ENCODE assay signal across 8 cellular contexts in the genomic region with DNA sequence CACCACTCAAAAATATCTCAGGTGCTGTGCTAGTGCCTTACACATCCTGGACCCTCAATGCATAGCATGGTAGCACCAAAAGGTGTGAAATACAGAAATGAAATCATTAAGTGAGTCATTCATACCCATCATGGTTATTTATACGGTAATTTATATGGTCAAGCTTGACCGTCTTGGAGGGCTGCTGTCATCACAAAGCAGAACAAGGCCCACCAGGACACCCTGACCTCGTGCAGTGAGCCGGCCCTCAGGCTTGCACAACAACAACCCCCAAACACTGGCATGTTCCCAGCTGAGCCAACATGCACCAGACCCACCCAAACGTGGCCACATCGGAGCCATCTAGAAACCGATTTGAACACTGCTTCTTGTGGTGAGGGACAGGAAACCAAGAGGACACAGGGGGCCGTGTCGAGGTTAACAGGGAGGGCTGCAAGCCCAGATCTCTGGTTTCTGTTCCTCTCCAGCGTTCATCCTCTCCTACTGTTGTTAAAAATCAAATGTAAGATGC.
A peak's percentile ranks its signal among the peaks of the same experiment; 100 is the strongest.
DNase-seq lines count a peak whose midpoint lies in the region; ATAC-seq, FAIRE-seq and TF ChIP-seq lines count a peak whose summit lies in the region.

No MANE protein-coding gene starts in this region.

- TF ChIP-seq POLR2A in heart left ventricle (IDR thresholded peaks at IDR 0.05), result no peak

- H3K27ac ChIP-seq in CD4-positive, CD25-positive, alpha-beta regulatory T cell (ENCODE audit: insufficient read depth, low read length, poor library complexity, severe bottlenecking), result no peak overlapping the region
- peak overlapping the region in 2 of 12 donors; percentile 54 to 87 for H3K27ac ChIP-seq in heart left ventricle

- intact Hi-C loops in heart left ventricle (cut with DNase I), result loop anchor here in 1 of 10 donors (10.0 kb wide), 1 partner anchor 869 kb away; no protein-coding TSS in a partner anchor

- peak overlapping the region; percentile 58 to 71 (median 65) for H3K4me3 Mint-ChIP-seq in CD4-positive, CD25-positive, alpha-beta regulatory T cell

- no peaks in the 10 kb centered on the region for H3K36me3 ChIP-seq in CD4-positive, CD25-positive, alpha-beta regulatory T cell (ENCODE audit: control insufficient read depth, insufficient read depth, low read length)
- no peaks in the 10 kb centered on the region for H3K36me3 ChIP-seq in heart left ventricle

- H3K4me3 ChIP-seq in CD4-positive, CD25-positive, alpha-beta regulatory T cell (ENCODE audit: low read depth, low read length), result peak overlapping the region; percentile 30
- no peak overlapping the region for H3K4me3 ChIP-seq in heart left ventricle

- ATAC-seq in CD4-positive, CD25-positive, alpha-beta regulatory T cell (ENCODE audit: low read depth in 2 of 2), result peak; percentile 76 to 78
- ATAC-seq in GM21390 (IDR thresholded peaks at IDR 0.05; ENCODE audit: unreplicated experiment) (peak; percentile 71), heart left ventricle (peak; percentile 45 to 67 (median 64))

- peaks cover 0 to 1% (median 0%) of the 10 kb centered on the region in 7 donors for H3K9me3 Mint-ChIP-seq in CD4-positive, CD25-positive, alpha-beta regulatory T cell

- no peaks in the 10 kb centered on the region for H3K36me3 Mint-ChIP-seq in CD4-positive, CD25-positive, alpha-beta regulatory T cell

- no peaks in the 10 kb centered on the region for H3K27me3 Mint-ChIP-seq in CD4-positive, CD25-positive, alpha-beta regulatory T cell

- H3K4me1 ChIP-seq in CD4-positive, CD25-positive, alpha-beta regulatory T cell (ENCODE audit: control insufficient read depth, insufficient read depth, low read length, poor library complexity, severe bottlenecking), result peaks cover 30% of the 10 kb centered on the region
- H3K4me1 ChIP-seq in heart left ventricle, result peaks cover 0 to 77% (median 0%) of the 10 kb centered on the region in 12 donors

- peak in 2 of 3 donors; percentile 62 to 92 for DNase-seq in CD4-positive, CD25-positive, alpha-beta regulatory T cell
- peak; percentile 93 for DNase-seq in KBM-7
- DNase-seq in activated CD8-positive, alpha-beta memory T cell treated with anti-CD3 and anti-CD28 coated beads for 4 hours (ENCODE audit: low read depth in 2 of 2), result peak; percentile 53 to 67
- peak; percentile 61 to 85 (median 73) for DNase-seq in heart left ventricle
- DNase-seq in stimulated activated CD4-positive, alpha-beta T cell treated with anti-CD3 and anti-CD28 coated beads, TNF-alpha, amount 100 ng/mL, for 4 hours (ENCODE audit: low read depth in 3 of 3), result peak in 2 of 3 experiments; percentile 27 to 36
- no peak for DNase-seq in NCI-H82 treated with DMSO at 0.1 percent for 48 hours (lab: John Stamatoyannopoulos, UW; ENCODE audit: unreplicated experiment)
- no peak for DNase-seq in urothelium cell line (ENCODE audit: low spot score)

- peaks cover 13 to 59% (median 37%) of the 10 kb centered on the region in 4 donors for H3K4me1 Mint-ChIP-seq in CD4-positive, CD25-positive, alpha-beta regulatory T cell

- peak in 1 of 12 donors; percentile 34 for TF ChIP-seq CTCF in heart left ventricle (IDR thresholded peaks at IDR 0.05)

- 63 to 73% (median 71%) methylated on average over 10 of the region's 10 CpGs for WGBS in heart left ventricle, 4 donors

- FAIRE-seq in urothelium cell line (lab: Jason Lieb, UNC), result no peak

- in situ Hi-C loops in KBM-7 (cut with MboI; ENCODE audit: low pct_unique_long_range_greater_than_20kb, low sequenced_read_pairs), result no loop called here

- peak overlapping the region; percentile 42 to 76 (median 70) for H3K27ac Mint-ChIP-seq in CD4-positive, CD25-positive, alpha-beta regulatory T cell

- H3K9me3 ChIP-seq in CD4-positive, CD25-positive, alpha-beta regulatory T cell (ENCODE audit: control insufficient read depth in 2 of 2, low read length in 2 of 2), result no peaks in the 10 kb centered on the region
- H3K9me3 ChIP-seq in heart left ventricle, result no peaks in the 10 kb centered on the region

- H3K27me3 ChIP-seq in CD4-positive, CD25-positive, alpha-beta regulatory T cell (ENCODE audit: control insufficient read depth, insufficient read depth, low read length), result no peaks in the 10 kb centered on the region
- H3K27me3 ChIP-seq in heart left ventricle, result no peaks in the 10 kb centered on the region

Comparison
In these comparisons a context has a peak if more than half of its experiments do, and no peak if none do; other contexts are left out.
1. DNase-seq: peak in CD4-positive, CD25-positive, alpha-beta regulatory T cell (2 of 3), KBM-7 (single experiment), activated CD8-positive, alpha-beta memory T cell treated with anti-CD3 and anti-CD28 coated beads for 4 hours (2 of 2), heart left ventricle (5 of 5) and stimulated activated CD4-positive, alpha-beta T cell treated with anti-CD3 and anti-CD28 coated beads, TNF-alpha, amount 100 ng/mL, for 4 hours (2 of 3); none in NCI-H82 treated with DMSO at 0.1 percent for 48 hours (single experiment) and urothelium cell line (single experiment).
2. Peak in every context shown above with its lines, with median percentiles within 50 percentile points of each other: ATAC-seq.